In the genomic region with DNA sequence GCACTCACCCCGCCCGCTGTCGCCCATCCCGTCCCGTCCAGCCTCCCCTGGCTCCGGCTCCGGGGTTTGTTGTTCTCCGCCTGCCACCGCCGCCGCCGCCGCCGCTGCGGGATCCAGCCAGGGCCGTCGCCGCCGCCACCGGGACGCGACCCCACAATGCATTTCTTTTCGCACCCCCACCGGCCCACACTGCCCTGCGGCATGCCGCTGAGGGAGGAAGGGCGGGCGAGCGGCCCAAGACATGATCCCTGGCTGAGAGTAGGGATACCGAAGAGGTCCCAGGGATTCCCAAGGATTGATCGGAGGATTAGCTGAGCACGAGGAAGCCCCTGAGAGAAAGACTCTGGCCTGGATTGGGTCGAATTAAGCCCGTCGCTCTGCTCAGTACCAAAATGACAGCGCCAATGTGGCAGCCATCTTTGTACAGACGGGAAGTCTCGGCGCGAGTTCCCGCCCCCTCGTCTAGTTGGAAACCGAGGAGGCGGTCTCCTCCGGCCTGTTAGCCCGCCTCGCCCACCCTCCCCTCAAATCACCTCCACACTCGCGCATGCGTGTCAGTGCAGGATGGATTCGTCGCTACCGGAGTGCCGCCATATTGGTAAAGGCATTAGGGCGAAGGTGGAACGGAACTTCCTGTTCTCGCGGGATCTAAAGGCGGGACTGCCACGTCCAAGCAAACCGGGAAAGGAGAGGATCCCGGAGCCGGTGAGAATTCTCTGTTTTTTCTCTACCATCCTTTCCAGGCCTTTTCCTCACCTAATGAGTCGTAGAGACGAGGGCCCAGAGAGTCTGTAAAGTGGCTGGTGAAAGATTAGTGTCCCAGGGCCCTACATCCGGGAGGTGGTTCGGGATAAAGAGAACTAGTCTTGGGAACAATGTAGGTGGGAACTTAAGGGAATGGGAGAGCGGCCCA, we compare ENCODE assay signal across 8 cellular contexts. TPM values are rescaled to one million over a fixed set of nuclear protein-coding genes. Genes with fewer than 3 reads are reported as not detected.
DNase-seq lines count a peak whose midpoint lies in the region; ATAC-seq, FAIRE-seq and TF ChIP-seq lines count a peak whose summit lies in the region.

A gene (minus strand): TSS at position 432 of the 913 bp plus-strand sequence. CDS start 189 bp downstream, at position 243.
A gene with protein sequence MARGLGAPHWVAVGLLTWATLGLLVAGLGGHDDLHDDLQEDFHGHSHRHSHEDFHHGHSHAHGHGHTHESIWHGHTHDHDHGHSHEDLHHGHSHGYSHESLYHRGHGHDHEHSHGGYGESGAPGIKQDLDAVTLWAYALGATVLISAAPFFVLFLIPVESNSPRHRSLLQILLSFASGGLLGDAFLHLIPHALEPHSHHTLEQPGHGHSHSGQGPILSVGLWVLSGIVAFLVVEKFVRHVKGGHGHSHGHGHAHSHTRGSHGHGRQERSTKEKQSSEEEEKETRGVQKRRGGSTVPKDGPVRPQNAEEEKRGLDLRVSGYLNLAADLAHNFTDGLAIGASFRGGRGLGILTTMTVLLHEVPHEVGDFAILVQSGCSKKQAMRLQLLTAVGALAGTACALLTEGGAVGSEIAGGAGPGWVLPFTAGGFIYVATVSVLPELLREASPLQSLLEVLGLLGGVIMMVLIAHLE (plus strand): TSS at position 634 of the 913 bp plus-strand sequence. CDS start 379 bp downstream, outside the sequence.

- peak within 1 kb of the TSS; percentile 97 for H3K27ac Mint-ChIP-seq in activated CD4-positive, alpha-beta T cell treated with anti-CD3 and anti-CD28 coated beads, Interleukin-2, amount 10 ng/mL, durations not matched to agents 24 days and 14 days

- H3K36me3 ChIP-seq in colonic mucosa = peaks cover 3% of the 10 kb centered on the region

- peaks cover 64% of the 10 kb centered on the region for H3K36me3 Mint-ChIP-seq in activated CD4-positive, alpha-beta T cell treated with anti-CD3 and anti-CD28 coated beads, Interleukin-2, amount 10 ng/mL, durations not matched to agents 24 days and 14 days (ENCODE audit: low read depth)

- peak within 1 kb of the TSS; percentile 75 for H3K4me3 ChIP-seq in colonic mucosa

- no peaks in the 10 kb centered on the region for H3K27me3 Mint-ChIP-seq in activated CD4-positive, alpha-beta T cell treated with anti-CD3 and anti-CD28 coated beads, Interleukin-2, amount 10 ng/mL, durations not matched to agents 24 days and 14 days

- H3K9me3 ChIP-seq in colonic mucosa = no peaks in the 10 kb centered on the region

- TF ChIP-seq CTCF in colonic mucosa (IDR thresholded peaks at IDR 0.05) = no peak

- H3K9ac ChIP-seq in colonic mucosa (ENCODE audit: low read depth in 2 of 2, low read length in 2 of 2) = peak within 1 kb of the TSS; percentile 93 to 96

- no peaks in the 10 kb centered on the region for H3K27me3 ChIP-seq in colonic mucosa

- H3K9me3 Mint-ChIP-seq in activated CD4-positive, alpha-beta T cell treated with anti-CD3 and anti-CD28 coated beads, Interleukin-2, amount 10 ng/mL, durations not matched to agents 24 days and 14 days = no peaks in the 10 kb centered on the region

- H3K4me3 Mint-ChIP-seq in activated CD4-positive, alpha-beta T cell treated with anti-CD3 and anti-CD28 coated beads, Interleukin-2, amount 10 ng/mL, durations not matched to agents 24 days and 14 days = peak within 1 kb of the TSS; percentile 100

- intact Hi-C loops in activated CD4-positive, alpha-beta T cell treated with anti-CD3 and anti-CD28 coated beads, Interleukin-2, amount 10 ng/mL, durations not matched to agents 24 days and 14 days (cut with micrococcal nuclease) = loop anchor here (1.0 to 10.0 kb wide), 9 partner anchors 49 to 1548 kb away; a partner anchor contains a TSS
- intact Hi-C loops in colonic mucosa (cut with DNase I) = no loop called here

- H3K27ac ChIP-seq in colonic mucosa = peak within 1 kb of the TSS; percentile 94

- peak; percentile 32 for ATAC-seq in HG03469 (IDR thresholded peaks at IDR 0.05; ENCODE audit: unreplicated experiment)

- H3K4me1 ChIP-seq in colonic mucosa = peaks cover 15% of the 10 kb centered on the region

- DNase-seq in AML-193 (lab: John Stamatoyannopoulos, UW) = peak; percentile 99
- peak; percentile 86 for DNase-seq in GM19239 (ENCODE audit: insufficient read length, low spot score)
- DNase-seq in NCI-H69 (lab: John Stamatoyannopoulos, UW) = peak; percentile 100
- DNase-seq in activated CD4-positive, alpha-beta T cell treated with anti-CD3 and anti-CD28 coated beads, Interleukin-2, amount 10 ng/mL, durations not matched to agents 24 days and 14 days = peak; percentile 99
- peak; percentile 99 for DNase-seq in colonic mucosa
- peak; percentile 99 for DNase-seq in kidney tubule cell (ENCODE audit: low spot score)
- peak; percentile 95 to 99 for DNase-seq in stimulated activated CD4-positive, alpha-beta T cell treated with anti-CD3 and anti-CD28 coated beads, Interleukin-1b, Interleukin-23, amount 100 ng/mL, for 1 hour (ENCODE audit: low read depth in 2 of 2)

- FAIRE-seq in GM19239 (lab: Jason Lieb, UNC) = peak; percentile 96

- peaks cover 62% of the 10 kb centered on the region for H3K4me1 Mint-ChIP-seq in activated CD4-positive, alpha-beta T cell treated with anti-CD3 and anti-CD28 coated beads, Interleukin-2, amount 10 ng/mL, durations not matched to agents 24 days and 14 days

RNA-seq across cellular contexts. Expression of the first gene that starts in this region (rescaled TPM):
- total RNA-seq in activated CD4-positive, alpha-beta T cell treated with anti-CD3 and anti-CD28 coated beads, Interleukin-2, amount 10 ng/mL, durations not matched to agents 24 days and 14 days = 46.6 and 48.0 TPM in 2 replicates
- 10 to 100 TPM; 33.4 to 36.3 TPM for total RNA-seq in colonic mucosa

RNA-seq across cellular contexts. Expression of the second gene that starts in this region (rescaled TPM):
- total RNA-seq in activated CD4-positive, alpha-beta T cell treated with anti-CD3 and anti-CD28 coated beads, Interleukin-2, amount 10 ng/mL, durations not matched to agents 24 days and 14 days = 61.7 and 63.9 TPM in 2 replicates
- total RNA-seq in colonic mucosa = 100 to 1,000 TPM; 170 to 212 TPM

Comparison
In these comparisons a context has a peak if more than half of its experiments do, and no peak if none do; other contexts are left out.
1. Peak in every context shown above with its lines: DNase-seq, ATAC-seq, H3K4me3 ChIP-seq and H3K27ac ChIP-seq.